In the genomic region with DNA sequence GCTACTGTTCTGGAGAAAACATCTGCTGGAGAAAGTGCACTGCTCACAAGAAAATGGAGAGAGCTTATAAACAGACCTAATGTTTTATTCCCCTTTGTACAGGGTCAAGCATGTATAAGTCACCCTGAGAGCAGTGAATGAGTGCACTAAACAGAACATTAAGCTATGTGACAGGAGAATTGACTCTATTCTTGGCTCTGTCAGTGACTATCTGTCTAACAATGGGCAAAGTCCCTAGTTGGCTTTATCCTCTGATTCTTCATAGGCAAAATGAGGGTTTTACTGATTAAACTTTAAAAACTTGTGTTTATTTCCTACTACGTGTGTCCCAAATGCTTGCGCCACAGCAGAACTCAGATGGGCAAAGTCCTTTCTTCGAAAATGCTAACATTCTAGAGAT, we compare ENCODE assay signal across 6 cellular contexts.
"Had no signal": no experiment of that assay in that cellular context is flagged by ENCODE, and none has a peak within 500 bp of the region (broad histone marks: within the 10 kb centered on the region; RNA-seq: fewer than 3 reads in every experiment).

No MANE protein-coding gene starts in this region.

- ATAC-seq: HepG2, K562 had no signal

- H3K36me3 Mint-ChIP-seq: IgD-negative memory B cell had no signal

- H3K4me3 Mint-ChIP-seq: IgD-negative memory B cell had no signal

- H3K27ac ChIP-seq: HL-60 had no signal

- H3K9me3 Mint-ChIP-seq: IgD-negative memory B cell had no signal

- DNase-seq: IMR-90, KBM-7 had no signal

- H3K27ac Mint-ChIP-seq: IgD-negative memory B cell had no signal

- H3K27me3 Mint-ChIP-seq: IgD-negative memory B cell had no signal

- H3K4me1 Mint-ChIP-seq: IgD-negative memory B cell had no signal
